In the genomic region with DNA sequence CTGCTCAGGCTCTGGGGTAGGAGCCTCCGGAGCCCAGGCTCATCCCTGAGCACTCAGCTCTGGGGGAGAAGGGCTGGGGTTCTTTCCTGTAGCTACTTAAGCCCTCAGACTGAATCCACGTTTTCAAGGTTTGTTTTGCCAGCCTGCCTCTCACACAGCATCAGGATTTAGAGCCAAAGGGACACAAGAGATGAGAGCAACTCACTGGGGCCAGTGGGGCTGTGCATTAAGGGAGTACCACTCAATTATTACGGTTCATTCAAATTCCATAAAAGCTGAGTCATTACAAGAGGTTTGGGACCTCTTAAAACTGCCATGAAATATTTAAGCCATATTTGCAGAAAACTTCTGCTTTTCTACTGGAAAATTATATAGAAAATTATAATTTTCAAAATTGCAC, we compare ENCODE assay signal across 22 cellular contexts. TPM values are rescaled to one million over a fixed set of nuclear protein-coding genes. Genes with fewer than 3 reads are reported as not detected.
A peak's percentile ranks its signal among the peaks of the same experiment; 100 is the strongest.
DNase-seq lines count a peak whose midpoint lies in the region; TF ChIP-seq lines count a peak whose summit lies in the region.
"Had no signal": no experiment of that assay in that cellular context is flagged by ENCODE, and none has a peak within 500 bp of the region (broad histone marks: within the 10 kb centered on the region; RNA-seq: fewer than 3 reads in every experiment).

No MANE protein-coding gene starts in this region.

- no peaks in the 10 kb centered on the region for H3K9me3 Mint-ChIP-seq in immature natural killer cell
- H3K9me3 Mint-ChIP-seq: activated naive CD8-positive, alpha-beta T cell treated with anti-CD3 and anti-CD28 coated beads, Interleukin-2, amount 10 ng/mL, durations not matched to agents 7 days and 5 days; brain; effector memory CD8-positive, alpha-beta T cell; mesothelial cell of epicardium; naive thymus-derived CD8-positive, alpha-beta T cell; T-helper 2 cell treated with Interferon-gamma antibody and Interleukin-4, amounts not matched to agents 5 μg/mL and 100 μg/mL, for 36 hours had no signal

- H3K36me3 ChIP-seq in ascending aorta: no peaks in the 10 kb centered on the region
- H3K36me3 ChIP-seq in tibial artery: no peaks in the 10 kb centered on the region
- H3K36me3 ChIP-seq: BLaER1, esophagus muscularis mucosa, left ventricle myocardium inferior, pancreas, suprapubic skin had no signal

- intact Hi-C loops in ascending aorta (cut with DNase I): no loop called here
- intact Hi-C loops in tibial artery (cut with DNase I; ENCODE audit: low total_unique reads): no loop called here

- no peaks in the 10 kb centered on the region for H3K4me1 Mint-ChIP-seq in immature natural killer cell
- H3K4me1 Mint-ChIP-seq: brain, mesothelial cell of epicardium had no signal

- H3K4me3 Mint-ChIP-seq in immature natural killer cell: no peak overlapping the region
- H3K4me3 Mint-ChIP-seq: activated naive CD8-positive, alpha-beta T cell treated with anti-CD3 and anti-CD28 coated beads, Interleukin-2, amount 10 ng/mL, durations not matched to agents 7 days and 5 days; brain; effector memory CD8-positive, alpha-beta T cell; mesothelial cell of epicardium; naive thymus-derived CD8-positive, alpha-beta T cell; T-helper 2 cell treated with Interferon-gamma antibody and Interleukin-4, amounts not matched to agents 5 μg/mL and 100 μg/mL, for 36 hours had no signal

- TF ChIP-seq CTCF in ascending aorta (IDR thresholded peaks at IDR 0.05) (no peak), foreskin fibroblast (IDR thresholded peaks at IDR 0.05; ENCODE audit: low read depth, low read length) (no peak), tibial artery (IDR thresholded peaks at IDR 0.05) (no peak)

- H3K27ac ChIP-seq in ascending aorta (no peak overlapping the region), tibial artery (no peak overlapping the region)
- H3K27ac ChIP-seq: BLaER1, esophagus muscularis mucosa, left ventricle myocardium inferior, pancreas, suprapubic skin had no signal

- H3K27me3 ChIP-seq in ascending aorta (no peaks in the 10 kb centered on the region), tibial artery (peaks cover 0 to 25% of the 10 kb centered on the region in 2 donors)
- H3K27me3 ChIP-seq: pancreas had no signal

- H3K36me3 Mint-ChIP-seq in immature natural killer cell: no peaks in the 10 kb centered on the region
- H3K36me3 Mint-ChIP-seq: activated naive CD8-positive, alpha-beta T cell treated with anti-CD3 and anti-CD28 coated beads, Interleukin-2, amount 10 ng/mL, durations not matched to agents 7 days and 5 days; brain; mesothelial cell of epicardium; naive thymus-derived CD8-positive, alpha-beta T cell had no signal

- H3K4me1 ChIP-seq in ascending aorta (peaks cover 0 to 8% of the 10 kb centered on the region in 2 donors), tibial artery (peaks cover 0 to 8% (median 1%) of the 10 kb centered on the region in 4 donors)
- H3K4me1 ChIP-seq: pancreas had no signal

- H3K9me3 ChIP-seq in ascending aorta: no peaks in the 10 kb centered on the region
- no peaks in the 10 kb centered on the region for H3K9me3 ChIP-seq in tibial artery
- H3K9me3 ChIP-seq: BLaER1, esophagus muscularis mucosa, left ventricle myocardium inferior, pancreas, suprapubic skin had no signal

- H3K27me3 Mint-ChIP-seq in immature natural killer cell (ENCODE audit: low read depth in 3 of 3): peaks cover 0 to 3% (median 2%) of the 10 kb centered on the region in 3 donors

- H3K4me3 ChIP-seq in ascending aorta (no peak overlapping the region), foreskin fibroblast (ENCODE audit: low read depth in 1 of 2, low read length in 2 of 2) (no peak overlapping the region), tibial artery (no peak overlapping the region)
- H3K4me3 ChIP-seq: BLaER1, esophagus muscularis mucosa, left ventricle myocardium inferior, pancreas, suprapubic skin had no signal

- peak; percentile 39 for DNase-seq in ELR (ENCODE audit: low read depth)
- DNase-seq in ascending aorta (ENCODE audit: low spot score in 2 of 2): peak; percentile 4 to 52
- peak; percentile 76 to 88 for DNase-seq in foreskin fibroblast
- DNase-seq in tibial artery: peak; percentile 4 to 9
- no peak for DNase-seq in T-helper 9 cell
- no peak for DNase-seq in immature natural killer cell
- no peak for DNase-seq in Ammon's horn (ENCODE audit: low spot score)
- DNase-seq: activated CD4-positive, alpha-beta T cell treated with anti-CD3 and anti-CD28 coated beads, Interleukin-2, amount 50 U/mL, for 4 hours; effector memory CD8-positive, alpha-beta T cell; KG1; NCI-H146; NCI-H524 had no signal

- no peak overlapping the region for H3K27ac Mint-ChIP-seq in immature natural killer cell
- H3K27ac Mint-ChIP-seq: activated naive CD8-positive, alpha-beta T cell treated with anti-CD3 and anti-CD28 coated beads, Interleukin-2, amount 10 ng/mL, durations not matched to agents 7 days and 5 days; effector memory CD8-positive, alpha-beta T cell; mesothelial cell of epicardium; T-helper 2 cell treated with Interferon-gamma antibody and Interleukin-4, amounts not matched to agents 5 μg/mL and 100 μg/mL, for 36 hours had no signal

RNA-seq across cellular contexts. Expression of a gene that starts 17.1 kb away (rescaled TPM):
- total RNA-seq in ascending aorta: 84.3 TPM
- under 1 TPM in 2 of 3 donors, not detected in 1; 0.24 to 0.56 TPM for polyA plus RNA-seq in immature natural killer cell

Comparison
In these comparisons a context has a peak if more than half of its experiments do, and no peak if none do; other contexts are left out.
1. DNase-seq: peak in ELR (single experiment), ascending aorta (2 of 2), foreskin fibroblast (2 of 2) and tibial artery (2 of 2); none in T-helper 9 cell (single experiment), immature natural killer cell (0 of 3) and Ammon's horn (single experiment).